ENCODE assay signal across 8 cellular contexts in the genomic region with DNA sequence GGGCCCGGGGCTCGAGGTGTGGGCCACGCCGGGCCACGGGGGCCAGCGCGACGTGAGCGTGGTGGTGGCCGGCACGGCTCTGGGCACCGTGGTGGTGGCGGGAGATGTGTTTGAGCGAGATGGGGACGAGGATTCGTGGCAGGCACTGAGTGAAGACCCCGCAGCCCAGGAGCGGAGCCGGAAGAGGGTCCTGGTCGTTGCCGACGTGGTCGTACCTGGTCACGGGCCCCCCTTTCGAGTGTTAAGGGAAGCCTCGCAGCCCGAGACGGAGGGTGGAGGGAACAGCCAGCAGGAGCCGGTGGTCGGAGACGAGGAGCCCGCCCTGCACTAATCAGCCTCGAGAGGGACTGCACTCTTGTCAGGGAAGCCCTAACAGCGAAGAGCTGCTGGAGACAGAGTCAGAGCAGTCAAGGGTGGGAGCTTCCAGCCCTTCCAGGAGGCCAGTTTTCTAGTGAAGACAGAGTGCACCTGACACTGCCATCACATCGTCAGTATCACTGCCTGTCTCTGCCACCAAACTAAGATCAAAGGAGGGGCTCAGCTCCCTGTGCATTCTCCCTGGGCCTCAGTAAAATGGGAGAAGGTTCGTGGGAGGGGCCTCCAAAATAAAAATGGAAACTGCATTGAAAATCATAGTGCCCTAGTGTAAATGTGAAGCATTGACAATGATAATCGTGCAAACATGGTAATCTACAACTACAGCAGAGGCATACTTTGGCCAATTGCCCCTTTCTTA. TPM values are rescaled to one million over a fixed set of nuclear protein-coding genes. Genes with fewer than 3 reads are reported as not detected.
DNase-seq lines count a peak whose midpoint lies in the region; ATAC-seq and TF ChIP-seq lines count a peak whose summit lies in the region.

No MANE protein-coding gene starts in this region.

- TF ChIP-seq POLR2A in tibial nerve (IDR thresholded peaks at IDR 0.05): no peak

- H3K9me3 Mint-ChIP-seq in memory B cell: no peaks in the 10 kb centered on the region

- H3K36me3 ChIP-seq in SJCRH30: no peaks in the 10 kb centered on the region
- peaks cover 0 to 23% (median 0%) of the 10 kb centered on the region in 3 donors for H3K36me3 ChIP-seq in tibial nerve

- H3K9me3 ChIP-seq in SJCRH30 (replicated peaks) (no peaks in the 10 kb centered on the region), tibial nerve (no peaks in the 10 kb centered on the region)

- H3K27me3 Mint-ChIP-seq in memory B cell: no peaks in the 10 kb centered on the region

- DNase-seq in AG04449 (ENCODE audit: low read depth, low spot score): no peak
- peak; percentile 49 to 52 for DNase-seq in SJCRH30
- peak; percentile 62 for DNase-seq in cerebellar cortex (ENCODE audit: low spot score)
- peak in 1 of 2 donors; percentile 59 for DNase-seq in memory B cell (ENCODE audit: low spot score in 2 of 2)
- DNase-seq in tibial nerve (ENCODE audit: low spot score in 2 of 2): no peak
- no peak for DNase-seq in A172 (ENCODE audit: low spot score)

- TF ChIP-seq CTCF in AG04449 (IDR thresholded peaks at IDR 0.05; ENCODE audit: insufficient read depth, low read length, missing control alignments): no peak
- peak in 1 of 5 experiments; percentile 10 for TF ChIP-seq CTCF in tibial nerve (IDR thresholded peaks at IDR 0.05)

- no peak overlapping the region for H3K27ac Mint-ChIP-seq in memory B cell

- no peak for TF ChIP-seq EP300 in tibial nerve (IDR thresholded peaks at IDR 0.05)

- H3K4me1 Mint-ChIP-seq in memory B cell: peaks cover 21% of the 10 kb centered on the region

- 2 to 3% methylated on average over 21 of the region's 37 CpGs for WGBS in tibial nerve, 2 donors

- POLR2A ChIA-PET in AG04449 (lab: Yijun Ruan, JAX): interaction anchor here (1.0 kb wide), 1 partner anchor 134 kb away, joined by 3 read pairs; no protein-coding TSS in a partner anchor

- H3K27me3 ChIP-seq in SJCRH30 (peaks cover 3% of the 10 kb centered on the region; the same call in 1 of the 2 replicates), tibial nerve (no peaks in the 10 kb centered on the region)

- peak overlapping the region; percentile 100 for H3K4me3 Mint-ChIP-seq in memory B cell

- H3K4me3 ChIP-seq in AG04449 (ENCODE audit: low read depth, low read length) (peak overlapping the region; percentile 94), SJCRH30 (peak overlapping the region; percentile 81), tibial nerve (peak overlapping the region; percentile 81 to 98 (median 90))

- no peaks in the 10 kb centered on the region for H3K36me3 Mint-ChIP-seq in memory B cell

- H3K4me1 ChIP-seq in SJCRH30 (no peaks in the 10 kb centered on the region), tibial nerve (peaks cover 0 to 50% (median 19%) of the 10 kb centered on the region in 4 donors)

- no peak overlapping the region for H3K27ac ChIP-seq in SJCRH30
- peak overlapping the region; percentile 80 to 99 (median 96) for H3K27ac ChIP-seq in tibial nerve

- CTCF ChIA-PET in AG04449 (lab: Yijun Ruan, JAX): interaction anchor here (0.6 to 11.8 kb wide), 7 partner anchors 7 to 134 kb away, joined by 3 to 298 read pairs (median 23); partner anchors contain the start of genes CNPY4, LAMTOR4 and PVRIG

- peak; percentile 9 for ATAC-seq in GM18519 (IDR thresholded peaks at IDR 0.05; ENCODE audit: low FRiP score, unreplicated experiment)
- no peak for ATAC-seq in memory B cell (ENCODE audit: low read depth)
- no peak for ATAC-seq in GM18907 (IDR thresholded peaks at IDR 0.05; ENCODE audit: unreplicated experiment)

RNA-seq across cellular contexts. Expression of gene MBLAC1, which starts 1.3 kb away (rescaled TPM):
- total RNA-seq in SJCRH30 (2014; rRNA removed; shearing (Covaris generic)): 1.4 and 1.6 TPM in 2 replicates
- total RNA-seq in tibial nerve: 1 to 10 TPM; 3.9 to 9.2 (median 6.9) TPM
- 1.4 and 2.9 TPM in 2 replicates for total RNA-seq in A172 (2014; rRNA removed; shearing (Covaris generic))

RNA-seq across cellular contexts. Expression of gene CNPY4, which starts 8.6 kb away (rescaled TPM):
- 13.2 and 13.7 TPM in 2 replicates for total RNA-seq in SJCRH30 (2014; rRNA removed; shearing (Covaris generic))
- total RNA-seq in tibial nerve: 10 to 100 TPM in 3 of 4 donors, 1 to 10 TPM in 1; 7.5 to 15.9 (median 11.5) TPM
- 37.3 and 42.0 TPM in 2 replicates for total RNA-seq in A172 (2014; rRNA removed; shearing (Covaris generic))

RNA-seq across cellular contexts. Expression of gene TAF6, which starts 8.9 kb away (rescaled TPM):
- 42.2 and 47.8 TPM in 2 replicates for total RNA-seq in SJCRH30 (2014; rRNA removed; shearing (Covaris generic))
- 10 to 100 TPM; 46.1 to 56.9 (median 54.2) TPM for total RNA-seq in tibial nerve
- 56.2 and 57.3 TPM in 2 replicates for total RNA-seq in A172 (2014; rRNA removed; shearing (Covaris generic))

RNA-seq across cellular contexts. Expression of gene LAMTOR4, which starts 20.7 kb away (rescaled TPM):
- total RNA-seq in SJCRH30 (2014; rRNA removed; shearing (Covaris generic)): 65.4 and 84.6 TPM in 2 replicates
- total RNA-seq in tibial nerve: 100 to 1,000 TPM; 226 to 312 (median 252) TPM
- total RNA-seq in A172 (2014; rRNA removed; shearing (Covaris generic)): 154 and 178 TPM in 2 replicates

RNA-seq across cellular contexts. Expression of gene AP4M1, which starts 26.6 kb away (rescaled TPM):
- total RNA-seq in SJCRH30 (2014; rRNA removed; shearing (Covaris generic)): 9.9 and 13.9 TPM in 2 replicates
- 10 to 100 TPM; 23.0 to 34.1 (median 25.9) TPM for total RNA-seq in tibial nerve
- 28.6 and 66.9 TPM in 2 replicates for total RNA-seq in A172 (2014; rRNA removed; shearing (Covaris generic))

Comparison
In these comparisons a context has a peak if more than half of its experiments do, and no peak if none do; other contexts are left out.
1. DNase-seq: peak in SJCRH30 (2 of 2) and cerebellar cortex (single experiment); none in AG04449 (single experiment), tibial nerve (0 of 2) and A172 (single experiment).
2. Peak in every context shown above with its lines, with median percentiles within 50 percentile points of each other: H3K4me3 ChIP-seq.